ENCODE assay signal across 12 cellular contexts in the genomic region with DNA sequence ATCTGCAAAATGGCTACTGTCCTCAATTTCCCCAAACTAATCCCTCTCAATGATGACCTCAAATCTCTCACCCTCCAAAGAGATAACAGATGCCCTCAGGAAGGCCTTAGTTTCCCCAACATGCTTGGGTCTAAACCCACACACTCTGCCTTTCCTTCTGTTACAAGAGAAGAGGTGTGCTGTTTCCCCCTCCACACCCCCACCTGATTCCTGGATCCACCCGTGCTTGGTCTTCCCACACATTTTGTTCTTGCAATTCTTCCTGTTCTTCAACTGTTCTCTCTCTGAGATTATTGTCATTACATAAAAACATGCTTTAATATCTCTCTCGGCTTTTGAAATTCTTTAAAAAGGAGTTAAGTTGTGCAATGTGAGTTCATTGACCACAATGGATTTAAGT. TPM values are rescaled to one million over a fixed set of nuclear protein-coding genes. Genes with fewer than 3 reads are reported as not detected.
DNase-seq lines count a peak whose midpoint lies in the region; ATAC-seq and TF ChIP-seq lines count a peak whose summit lies in the region.
"Had no signal": no experiment of that assay in that cellular context is flagged by ENCODE, and none has a peak within 500 bp of the region (broad histone marks: within the 10 kb centered on the region; RNA-seq: fewer than 3 reads in every experiment).

No MANE protein-coding gene starts in this region.

- no peak for TF ChIP-seq CTCF in CD8-positive, alpha-beta T cell (IDR thresholded peaks at IDR 0.05)
- TF ChIP-seq CTCF in HFFc6 (IDR thresholded peaks at IDR 0.05), result no peak
- TF ChIP-seq CTCF in neural crest cell (conservative IDR thresholded peaks at IDR 0.05), result no peak

- no peaks in the 10 kb centered on the region for H3K36me3 Mint-ChIP-seq in CD8-positive, alpha-beta T cell
- H3K36me3 Mint-ChIP-seq in HFFc6 (ENCODE audit: low read depth) (no peaks in the 10 kb centered on the region), neural crest cell (ENCODE audit: low read depth) (no peaks in the 10 kb centered on the region)
- peaks cover 4% of the 10 kb centered on the region for H3K36me3 Mint-ChIP-seq in activated T-helper 2 cell treated with anti-CD3 and anti-CD28 coated beads, Interferon-gamma antibody, Interleukin-2, Interleukin-4, amounts not matched to agents 10 μg/mL and 5 μg/mL and 100 μg/mL, durations not matched to agents 14 hours and 24 hours and 36 hours (ENCODE audit: low read depth)

- peak overlapping the region; percentile 41 for H3K27ac Mint-ChIP-seq in CD8-positive, alpha-beta T cell
- H3K27ac Mint-ChIP-seq in HFFc6, result no peak overlapping the region; the same call in 1 of the 2 replicates
- H3K27ac Mint-ChIP-seq in activated T-helper 2 cell treated with anti-CD3 and anti-CD28 coated beads, Interferon-gamma antibody, Interleukin-2, Interleukin-4, amounts not matched to agents 10 μg/mL and 5 μg/mL and 100 μg/mL, durations not matched to agents 14 hours and 24 hours and 36 hours, result no peak overlapping the region
- H3K27ac Mint-ChIP-seq in neural crest cell (ENCODE audit: unreplicated experiment), result no peak overlapping the region

- intact Hi-C loops in CD8-positive, alpha-beta T cell (cut with DNase I, micrococcal nuclease), result no loop called here
- intact Hi-C loops in activated T-helper 2 cell treated with anti-CD3 and anti-CD28 coated beads, Interferon-gamma antibody, Interleukin-2, Interleukin-4, amounts not matched to agents 10 μg/mL and 5 μg/mL and 100 μg/mL, durations not matched to agents 14 hours and 24 hours and 36 hours (cut with micrococcal nuclease), result no loop called here

- peaks cover 5% of the 10 kb centered on the region for H3K4me1 ChIP-seq in CD8-positive, alpha-beta T cell (ENCODE audit: insufficient read depth, low read length)

- no peaks in the 10 kb centered on the region for H3K9me3 ChIP-seq in CD8-positive, alpha-beta T cell (ENCODE audit: low read length)
- H3K9me3 ChIP-seq: ascending aorta, testis had no signal

- no peaks in the 10 kb centered on the region for H3K27me3 ChIP-seq in CD8-positive, alpha-beta T cell (ENCODE audit: insufficient read depth, low read length)
- H3K27me3 ChIP-seq: ascending aorta, testis had no signal

- CTCF ChIA-PET in CD8-positive, alpha-beta T cell (lab: Charles Lee), result interaction anchor here (1.1 kb wide), 1 partner anchor 12 kb away, joined by 5 read pairs; no protein-coding TSS in a partner anchor

- peaks cover 25% of the 10 kb centered on the region for H3K4me1 Mint-ChIP-seq in CD8-positive, alpha-beta T cell (ENCODE audit: low read depth)
- H3K4me1 Mint-ChIP-seq in HFFc6 (ENCODE audit: low read depth) (peaks cover 40% of the 10 kb centered on the region), neural crest cell (peaks cover 13% of the 10 kb centered on the region)
- H3K4me1 Mint-ChIP-seq in activated T-helper 2 cell treated with anti-CD3 and anti-CD28 coated beads, Interferon-gamma antibody, Interleukin-2, Interleukin-4, amounts not matched to agents 10 μg/mL and 5 μg/mL and 100 μg/mL, durations not matched to agents 14 hours and 24 hours and 36 hours (ENCODE audit: low read depth), result peaks cover 31% of the 10 kb centered on the region

- no peaks in the 10 kb centered on the region for H3K9me3 Mint-ChIP-seq in CD8-positive, alpha-beta T cell
- H3K9me3 Mint-ChIP-seq in HFFc6 (no peaks in the 10 kb centered on the region), neural crest cell (no peaks in the 10 kb centered on the region)
- no peaks in the 10 kb centered on the region for H3K9me3 Mint-ChIP-seq in activated T-helper 2 cell treated with anti-CD3 and anti-CD28 coated beads, Interferon-gamma antibody, Interleukin-2, Interleukin-4, amounts not matched to agents 10 μg/mL and 5 μg/mL and 100 μg/mL, durations not matched to agents 14 hours and 24 hours and 36 hours

- no peaks in the 10 kb centered on the region for H3K36me3 ChIP-seq in CD8-positive, alpha-beta T cell (ENCODE audit: insufficient read depth, low read length)
- H3K36me3 ChIP-seq: ascending aorta had no signal

- no peaks in the 10 kb centered on the region for H3K27me3 Mint-ChIP-seq in CD8-positive, alpha-beta T cell (ENCODE audit: low read depth)
- H3K27me3 Mint-ChIP-seq in HFFc6 (ENCODE audit: insufficient read depth), result peaks cover 5% of the 10 kb centered on the region; the same call in 1 of the 2 replicates
- H3K27me3 Mint-ChIP-seq in activated T-helper 2 cell treated with anti-CD3 and anti-CD28 coated beads, Interferon-gamma antibody, Interleukin-2, Interleukin-4, amounts not matched to agents 10 μg/mL and 5 μg/mL and 100 μg/mL, durations not matched to agents 14 hours and 24 hours and 36 hours (ENCODE audit: low read depth), result no peaks in the 10 kb centered on the region
- H3K27me3 Mint-ChIP-seq in neural crest cell (ENCODE audit: low read depth), result peaks cover 39% of the 10 kb centered on the region

- no peak for ATAC-seq in CD8-positive, alpha-beta T cell
- no peak for ATAC-seq in HG03045 (IDR thresholded peaks at IDR 0.05; ENCODE audit: unreplicated experiment)

- H3K27ac ChIP-seq in CD8-positive, alpha-beta T cell (ENCODE audit: low read depth, low read length), result no peak overlapping the region

- DNase-seq in CD8-positive, alpha-beta T cell, result no peak
- DNase-seq in HFFc6, result no peak
- DNase-seq in activated T-helper 2 cell treated with anti-CD3 and anti-CD28 coated beads, Interferon-gamma antibody, Interleukin-2, Interleukin-4, amounts not matched to agents 10 μg/mL and 5 μg/mL and 100 μg/mL, durations not matched to agents 14 hours and 24 hours and 36 hours (ENCODE audit: low spot score), result no peak
- DNase-seq in neural crest cell (ENCODE audit: low read depth, low spot score), result no peak
- no peak for DNase-seq in NCI-H2107 treated with DMSO at 0.1 percent for 48 hours (lab: John Stamatoyannopoulos, UW; ENCODE audit: unreplicated experiment)
- no peak for DNase-seq in NCI-H748 treated with DMSO at 0.1 percent for 48 hours (lab: John Stamatoyannopoulos, UW)
- no peak for DNase-seq in ecto neural progenitor cell (ENCODE audit: low spot score)
- DNase-seq: DND-41, NCI-H446 treated with DMSO at 0.1 percent for 48 hours, testis had no signal

- POLR2A ChIA-PET in CD8-positive, alpha-beta T cell (lab: Charles Lee), result no interaction called here

- H3K4me3 ChIP-seq in CD8-positive, alpha-beta T cell (ENCODE audit: low read depth, low read length), result no peak overlapping the region

- H3K4me3 Mint-ChIP-seq in CD8-positive, alpha-beta T cell, result peak overlapping the region; percentile 77
- H3K4me3 Mint-ChIP-seq in HFFc6 (peak overlapping the region; percentile 34), neural crest cell (peak overlapping the region; percentile 44)
- peak overlapping the region; percentile 30 for H3K4me3 Mint-ChIP-seq in activated T-helper 2 cell treated with anti-CD3 and anti-CD28 coated beads, Interferon-gamma antibody, Interleukin-2, Interleukin-4, amounts not matched to agents 10 μg/mL and 5 μg/mL and 100 μg/mL, durations not matched to agents 14 hours and 24 hours and 36 hours (ENCODE audit: low read depth)

RNA-seq across cellular contexts. Expression of a gene that starts 5.7 kb away (rescaled TPM):
- 1 to 10 TPM; 1.8 to 2.9 TPM for total RNA-seq in CD8-positive, alpha-beta T cell
- total RNA-seq in HFFc6 (2021; fragmentation: NEBNext Ultra II Directional; extraction: Animal tissue kit (Norgen Biotek cat#: 25700)), result 10 to 100 TPM; 15.1 to 25.9 (median 23.5) TPM
- 23.2 and 25.8 TPM in 2 replicates for total RNA-seq in activated T-helper 2 cell treated with anti-CD3 and anti-CD28 coated beads, Interferon-gamma antibody, Interleukin-2, Interleukin-4, amounts not matched to agents 10 μg/mL and 5 μg/mL and 100 μg/mL, durations not matched to agents 14 hours and 24 hours and 36 hours
- total RNA-seq in neural crest cell, result 2.1 and 2.8 TPM in 2 replicates

RNA-seq across cellular contexts. Expression of a gene that starts 27.4 kb away (rescaled TPM):
- total RNA-seq in CD8-positive, alpha-beta T cell, result 10 to 100 TPM in 1 of 2 experiments, 1 to 10 TPM in 1; 9.4 to 12.1 TPM
- total RNA-seq in HFFc6 (2021; fragmentation: NEBNext Ultra II Directional; extraction: Animal tissue kit (Norgen Biotek cat#: 25700)), result 10 to 100 TPM; 13.2 to 19.4 (median 15.3) TPM
- 14.6 and 16.0 TPM in 2 replicates for total RNA-seq in activated T-helper 2 cell treated with anti-CD3 and anti-CD28 coated beads, Interferon-gamma antibody, Interleukin-2, Interleukin-4, amounts not matched to agents 10 μg/mL and 5 μg/mL and 100 μg/mL, durations not matched to agents 14 hours and 24 hours and 36 hours
- 13.5 and 14.5 TPM in 2 replicates for total RNA-seq in neural crest cell

RNA-seq across cellular contexts. Expression of a gene that starts 59.4 kb away (rescaled TPM):
- 1 to 10 TPM; 4.5 to 5.0 TPM for total RNA-seq in CD8-positive, alpha-beta T cell
- 100 to 1,000 TPM; 103 to 144 (median 138) TPM for total RNA-seq in HFFc6 (2021; fragmentation: NEBNext Ultra II Directional; extraction: Animal tissue kit (Norgen Biotek cat#: 25700))
- total RNA-seq in activated T-helper 2 cell treated with anti-CD3 and anti-CD28 coated beads, Interferon-gamma antibody, Interleukin-2, Interleukin-4, amounts not matched to agents 10 μg/mL and 5 μg/mL and 100 μg/mL, durations not matched to agents 14 hours and 24 hours and 36 hours, result 62.2 and 62.7 TPM in 2 replicates
- total RNA-seq in neural crest cell, result 2.1 and 2.4 TPM in 2 replicates

Comparison
In these comparisons a context has a peak if more than half of its experiments do, and no peak if none do; other contexts are left out.
1. RNA of a gene that starts 59.4 kb away (total RNA-seq): 103 to 144 TPM in HFFc6 and 62.2 to 62.7 TPM in activated T-helper 2 cell treated with anti-CD3 and anti-CD28 coated beads, Interferon-gamma antibody, Interleukin-2, Interleukin-4, amounts not matched to agents 10 μg/mL and 5 μg/mL and 100 μg/mL, durations not matched to agents 14 hours and 24 hours and 36 hours; 4.5 to 5.0 TPM in CD8-positive, alpha-beta T cell and 2.1 to 2.4 TPM in neural crest cell; every median in the first group is over 10 times any median in the second.
2. Peak in every context shown above with its lines, with median percentiles within 50 percentile points of each other: H3K4me3 Mint-ChIP-seq.